ENCODE assay signal across 8 cellular contexts in the genomic region with DNA sequence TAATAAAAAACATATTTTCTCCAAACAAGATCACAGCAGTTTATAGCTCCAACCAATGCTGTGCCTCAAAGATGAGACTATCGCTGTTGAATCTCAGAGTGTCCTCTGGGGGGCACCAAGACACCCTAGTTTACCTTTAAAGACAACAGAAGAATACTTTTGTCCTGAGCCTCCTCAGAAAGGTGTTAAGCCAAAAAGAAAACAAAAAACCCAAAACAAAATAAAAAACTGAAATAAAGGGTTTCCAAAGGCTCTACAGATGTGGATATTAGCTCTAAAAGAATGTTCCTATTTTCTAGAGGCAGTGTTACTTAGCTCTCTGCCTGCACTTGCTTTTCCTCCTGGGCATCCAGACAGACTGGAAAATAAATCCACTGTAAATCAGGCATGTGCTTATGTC.
DNase-seq lines count a peak whose midpoint lies in the region; ATAC-seq and TF ChIP-seq lines count a peak whose summit lies in the region.

No MANE protein-coding gene starts in this region.

- no peak overlapping the region for H3K4me3 ChIP-seq in epithelial cell of proximal tubule (ENCODE audit: low read depth, low read length)
- H3K4me3 ChIP-seq in naive thymus-derived CD4-positive, alpha-beta T cell (ENCODE audit: low read length), result no peak overlapping the region

- peaks cover 7 to 16% (median 11%) of the 10 kb centered on the region in 3 experiments for H3K36me3 ChIP-seq in naive thymus-derived CD4-positive, alpha-beta T cell (ENCODE audit: control insufficient read depth in 2 of 3, insufficient read depth in 3 of 3, low read length in 3 of 3)

- CTCF ChIA-PET in naive thymus-derived CD4-positive, alpha-beta T cell (lab: Charles Lee), result interaction anchor here (0.6 to 5.4 kb wide), 15 partner anchors 11 to 1208 kb away, joined by 3 to 155 read pairs (median 3); partner anchors contain the start of gene DGLUCY

- H3K27me3 ChIP-seq in naive thymus-derived CD4-positive, alpha-beta T cell (ENCODE audit: control insufficient read depth in 2 of 2, insufficient read depth in 2 of 2, low read length in 2 of 2), result no peaks in the 10 kb centered on the region

- no peaks in the 10 kb centered on the region for H3K9me3 ChIP-seq in naive thymus-derived CD4-positive, alpha-beta T cell (ENCODE audit: control insufficient read depth in 2 of 3, low read length in 3 of 3)

- no peaks in the 10 kb centered on the region for H3K4me1 ChIP-seq in naive thymus-derived CD4-positive, alpha-beta T cell (ENCODE audit: control insufficient read depth in 2 of 2, insufficient read depth in 2 of 2, low read length in 2 of 2)

- H3K36me3 Mint-ChIP-seq in naive thymus-derived CD4-positive, alpha-beta T cell, result peaks cover 4 to 28% (median 12%) of the 10 kb centered on the region in 5 donors

- POLR2A ChIA-PET in naive thymus-derived CD4-positive, alpha-beta T cell (lab: Charles Lee), result interaction anchor here (1.0 to 1.5 kb wide), 3 partner anchors 157 to 274 kb away, joined by 3 to 9 read pairs (median 4); no protein-coding TSS in a partner anchor

- peaks cover 0 to 30% (median 0%) of the 10 kb centered on the region in 7 donors for H3K4me1 Mint-ChIP-seq in naive thymus-derived CD4-positive, alpha-beta T cell

- peak overlapping the region in 2 of 9 donors; percentile 36 to 48 for H3K27ac Mint-ChIP-seq in naive thymus-derived CD4-positive, alpha-beta T cell

- intact Hi-C loops in naive thymus-derived CD4-positive, alpha-beta T cell (cut with micrococcal nuclease), result loop anchor here (1.0 to 10.0 kb wide), 7 partner anchors 157 to 383 kb away; partner anchors contain the start of genes RPS6KA5 (in 2 of the 2) and DGLUCY (in 1 of the 2)

- no peaks in the 10 kb centered on the region for H3K9me3 Mint-ChIP-seq in naive thymus-derived CD4-positive, alpha-beta T cell

- H3K27me3 Mint-ChIP-seq in naive thymus-derived CD4-positive, alpha-beta T cell, result no peaks in the 10 kb centered on the region

- no peak overlapping the region for H3K27ac ChIP-seq in naive thymus-derived CD4-positive, alpha-beta T cell (ENCODE audit: low read depth, low read length)

- ATAC-seq in HG03442 (IDR thresholded peaks at IDR 0.05; ENCODE audit: unreplicated experiment), result peak; percentile 37
- peak; percentile 89 for ATAC-seq in naive thymus-derived CD4-positive, alpha-beta T cell
- ATAC-seq in HG02588 (IDR thresholded peaks at IDR 0.05; ENCODE audit: unreplicated experiment), result no peak

- DNase-seq in ELR (ENCODE audit: low read depth), result peak; percentile 70
- peak; percentile 3 for DNase-seq in NCI-H82 treated with DMSO at 0.1 percent for 48 hours (lab: John Stamatoyannopoulos, UW; ENCODE audit: unreplicated experiment)
- DNase-seq in activated CD8-positive, alpha-beta memory T cell treated with anti-CD3 and anti-CD28 coated beads, Interleukin-2, amount 50 U/mL, for 4 hours, result peak; percentile 55
- no peak for DNase-seq in epithelial cell of proximal tubule (ENCODE audit: low read depth)
- DNase-seq in naive thymus-derived CD4-positive, alpha-beta T cell, result peak; percentile 11 to 71 (median 57)
- peak; percentile 30 for DNase-seq in stimulated activated naive CD4-positive, alpha-beta T cell treated with Interleukin-2 at 50 U/mL for 16 hours (lab: John Stamatoyannopoulos, UW)

- H3K4me3 Mint-ChIP-seq in naive thymus-derived CD4-positive, alpha-beta T cell, result no peak overlapping the region

- TF ChIP-seq CTCF in epithelial cell of proximal tubule (conservative IDR thresholded peaks at IDR 0.05; ENCODE audit: low read depth, low read length), result peak; percentile 80
